2 cellular contexts compared by ENCODE assay signal in the genomic region with DNA sequence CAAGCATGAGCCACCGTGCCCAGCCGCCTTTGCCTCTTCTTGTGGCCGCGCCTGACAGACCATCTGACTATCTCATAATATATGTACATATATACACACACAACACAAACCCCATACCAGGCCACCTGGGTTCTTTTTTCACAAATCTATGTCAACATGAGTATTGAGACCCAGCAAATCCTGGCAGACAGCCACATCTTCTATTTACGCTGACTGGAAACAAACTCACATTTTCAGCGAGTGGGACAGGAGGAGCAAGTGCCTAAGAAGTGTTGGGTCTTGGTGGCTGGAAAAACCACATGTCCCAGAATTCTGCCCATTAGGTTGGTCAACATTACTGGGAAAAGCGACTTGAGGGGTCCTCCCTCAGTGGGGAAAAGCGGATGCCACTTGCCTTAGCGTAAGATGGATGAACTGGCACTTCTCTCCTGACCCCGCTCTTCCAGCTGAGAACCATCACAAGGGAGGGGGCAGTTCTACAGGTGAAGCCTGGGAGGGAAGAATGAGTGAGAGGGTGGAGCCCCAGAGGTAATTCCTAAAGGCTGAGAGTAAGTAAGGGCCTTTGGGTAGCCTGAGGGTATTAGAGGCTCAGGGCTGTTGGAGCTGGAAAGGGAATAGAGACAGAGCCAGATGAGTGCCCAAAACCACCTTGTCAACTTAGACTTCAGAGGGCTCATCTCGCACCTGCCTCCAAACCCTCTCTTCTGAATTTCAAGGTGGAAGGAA.
TF ChIP-seq lines count a peak whose summit lies in the region.

No MANE protein-coding gene starts in this region.

TF ChIP-seq in HEK293T, 16 proteins besides CTCF, POLR2A, EP300 and RAD21:
- TF ChIP-seq LEF1 (IDR thresholded peaks at IDR 0.05; ENCODE audit: borderline replicate concordance) (no peak), BHLHE40 (IDR thresholded peaks at IDR 0.05; ENCODE audit: borderline replicate concordance) (no peak), ZNF384 (IDR thresholded peaks at IDR 0.05) (no peak), ARNT (IDR thresholded peaks at IDR 0.05) (no peak), HDGF (IDR thresholded peaks at IDR 0.05; ENCODE audit: borderline replicate concordance) (no peak), FOXA1 (IDR thresholded peaks at IDR 0.05) (no peak), TARDBP (IDR thresholded peaks at IDR 0.05) (no peak), FOXK2 (IDR thresholded peaks at IDR 0.05) (no peak), FOXM1 (IDR thresholded peaks at IDR 0.05; ENCODE audit: borderline replicate concordance) (no peak), L3MBTL2 (conservative IDR thresholded peaks at IDR 0.05) (no peak), SP1 (IDR thresholded peaks at IDR 0.05) (no peak), ELF4 (IDR thresholded peaks at IDR 0.05) (no peak), NFRKB (IDR thresholded peaks at IDR 0.05) (no peak), CTBP1 (IDR thresholded peaks at IDR 0.05; ENCODE audit: borderline replicate concordance) (no peak)
- TF ChIP-seq, protein P1, sequence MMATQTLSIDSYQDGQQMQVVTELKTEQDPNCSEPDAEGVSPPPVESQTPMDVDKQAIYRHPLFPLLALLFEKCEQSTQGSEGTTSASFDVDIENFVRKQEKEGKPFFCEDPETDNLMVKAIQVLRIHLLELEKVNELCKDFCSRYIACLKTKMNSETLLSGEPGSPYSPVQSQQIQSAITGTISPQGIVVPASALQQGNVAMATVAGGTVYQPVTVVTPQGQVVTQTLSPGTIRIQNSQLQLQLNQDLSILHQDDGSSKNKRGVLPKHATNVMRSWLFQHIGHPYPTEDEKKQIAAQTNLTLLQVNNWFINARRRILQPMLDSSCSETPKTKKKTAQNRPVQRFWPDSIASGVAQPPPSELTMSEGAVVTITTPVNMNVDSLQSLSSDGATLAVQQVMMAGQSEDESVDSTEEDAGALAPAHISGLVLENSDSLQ (IDR thresholded peaks at IDR 0.05) = no peak

TF ChIP-seq in HepG2, 621 proteins besides CTCF, POLR2A, EP300 and RAD21:
- TF ChIP-seq CC2D1A (CRISPR knock-in tag; IDR thresholded peaks at IDR 0.05) (no peak), THYN1 (CRISPR knock-in tag; IDR thresholded peaks at IDR 0.05; ENCODE audit: borderline replicate concordance, low read depth) (no peak), CCDC6 (CRISPR knock-in tag; IDR thresholded peaks at IDR 0.05) (no peak), ZSCAN20 (CRISPR knock-in tag; IDR thresholded peaks at IDR 0.05; ENCODE audit: borderline replicate concordance) (no peak), SIX4 (CRISPR knock-in tag; IDR thresholded peaks at IDR 0.05) (no peak), BCL6 (CRISPR knock-in tag; IDR thresholded peaks at IDR 0.05) (no peak), HDAC6 (IDR thresholded peaks at IDR 0.05; ENCODE audit: low read depth, low read length) (no peak), ZNF562 (CRISPR knock-in tag; IDR thresholded peaks at IDR 0.05; ENCODE audit: borderline replicate concordance) (no peak), ZFP36L2 (CRISPR knock-in tag; IDR thresholded peaks at IDR 0.05) (no peak), ZFP62 (CRISPR knock-in tag; IDR thresholded peaks at IDR 0.05) (no peak), NFYC (CRISPR knock-in tag; IDR thresholded peaks at IDR 0.05) (no peak)
- TF ChIP-seq, protein P2, sequence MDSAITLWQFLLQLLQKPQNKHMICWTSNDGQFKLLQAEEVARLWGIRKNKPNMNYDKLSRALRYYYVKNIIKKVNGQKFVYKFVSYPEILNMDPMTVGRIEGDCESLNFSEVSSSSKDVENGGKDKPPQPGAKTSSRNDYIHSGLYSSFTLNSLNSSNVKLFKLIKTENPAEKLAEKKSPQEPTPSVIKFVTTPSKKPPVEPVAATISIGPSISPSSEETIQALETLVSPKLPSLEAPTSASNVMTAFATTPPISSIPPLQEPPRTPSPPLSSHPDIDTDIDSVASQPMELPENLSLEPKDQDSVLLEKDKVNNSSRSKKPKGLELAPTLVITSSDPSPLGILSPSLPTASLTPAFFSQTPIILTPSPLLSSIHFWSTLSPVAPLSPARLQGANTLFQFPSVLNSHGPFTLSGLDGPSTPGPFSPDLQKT (CRISPR knock-in tag; IDR thresholded peaks at IDR 0.05; ENCODE audit: borderline replicate concordance) = no peak
- TF ChIP-seq, protein P3, sequence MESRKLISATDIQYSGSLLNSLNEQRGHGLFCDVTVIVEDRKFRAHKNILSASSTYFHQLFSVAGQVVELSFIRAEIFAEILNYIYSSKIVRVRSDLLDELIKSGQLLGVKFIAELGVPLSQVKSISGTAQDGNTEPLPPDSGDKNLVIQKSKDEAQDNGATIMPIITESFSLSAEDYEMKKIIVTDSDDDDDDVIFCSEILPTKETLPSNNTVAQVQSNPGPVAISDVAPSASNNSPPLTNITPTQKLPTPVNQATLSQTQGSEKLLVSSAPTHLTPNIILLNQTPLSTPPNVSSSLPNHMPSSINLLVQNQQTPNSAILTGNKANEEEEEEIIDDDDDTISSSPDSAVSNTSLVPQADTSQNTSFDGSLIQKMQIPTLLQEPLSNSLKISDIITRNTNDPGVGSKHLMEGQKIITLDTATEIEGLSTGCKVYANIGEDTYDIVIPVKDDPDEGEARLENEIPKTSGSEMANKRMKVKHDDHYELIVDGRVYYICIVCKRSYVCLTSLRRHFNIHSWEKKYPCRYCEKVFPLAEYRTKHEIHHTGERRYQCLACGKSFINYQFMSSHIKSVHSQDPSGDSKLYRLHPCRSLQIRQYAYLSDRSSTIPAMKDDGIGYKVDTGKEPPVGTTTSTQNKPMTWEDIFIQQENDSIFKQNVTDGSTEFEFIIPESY (CRISPR knock-in tag; IDR thresholded peaks at IDR 0.05) = no peak
- TF ChIP-seq, protein P4, sequence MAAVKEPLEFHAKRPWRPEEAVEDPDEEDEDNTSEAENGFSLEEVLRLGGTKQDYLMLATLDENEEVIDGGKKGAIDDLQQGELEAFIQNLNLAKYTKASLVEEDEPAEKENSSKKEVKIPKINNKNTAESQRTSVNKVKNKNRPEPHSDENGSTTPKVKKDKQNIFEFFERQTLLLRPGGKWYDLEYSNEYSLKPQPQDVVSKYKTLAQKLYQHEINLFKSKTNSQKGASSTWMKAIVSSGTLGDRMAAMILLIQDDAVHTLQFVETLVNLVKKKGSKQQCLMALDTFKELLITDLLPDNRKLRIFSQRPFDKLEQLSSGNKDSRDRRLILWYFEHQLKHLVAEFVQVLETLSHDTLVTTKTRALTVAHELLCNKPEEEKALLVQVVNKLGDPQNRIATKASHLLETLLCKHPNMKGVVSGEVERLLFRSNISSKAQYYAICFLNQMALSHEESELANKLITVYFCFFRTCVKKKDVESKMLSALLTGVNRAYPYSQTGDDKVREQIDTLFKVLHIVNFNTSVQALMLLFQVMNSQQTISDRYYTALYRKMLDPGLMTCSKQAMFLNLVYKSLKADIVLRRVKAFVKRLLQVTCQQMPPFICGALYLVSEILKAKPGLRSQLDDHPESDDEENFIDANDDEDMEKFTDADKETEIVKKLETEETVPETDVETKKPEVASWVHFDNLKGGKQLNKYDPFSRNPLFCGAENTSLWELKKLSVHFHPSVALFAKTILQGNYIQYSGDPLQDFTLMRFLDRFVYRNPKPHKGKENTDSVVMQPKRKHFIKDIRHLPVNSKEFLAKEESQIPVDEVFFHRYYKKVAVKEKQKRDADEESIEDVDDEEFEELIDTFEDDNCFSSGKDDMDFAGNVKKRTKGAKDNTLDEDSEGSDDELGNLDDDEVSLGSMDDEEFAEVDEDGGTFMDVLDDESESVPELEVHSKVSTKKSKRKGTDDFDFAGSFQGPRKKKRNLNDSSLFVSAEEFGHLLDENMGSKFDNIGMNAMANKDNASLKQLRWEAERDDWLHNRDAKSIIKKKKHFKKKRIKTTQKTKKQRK (IDR thresholded peaks at IDR 0.05; ENCODE audit: low read length) = no peak
- TF ChIP-seq, protein P5, sequence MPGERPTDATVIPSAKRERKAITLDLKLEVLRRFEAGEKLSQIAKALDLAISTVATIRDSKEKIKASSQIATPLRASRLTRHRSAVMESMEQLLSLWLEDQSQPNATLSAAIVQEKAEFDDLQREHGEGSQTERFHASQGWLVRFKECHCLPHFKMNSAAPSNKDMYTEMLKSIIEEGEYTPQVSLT (CRISPR knock-in tag; IDR thresholded peaks at IDR 0.05; ENCODE audit: borderline replicate concordance, low read depth) = no peak
- TF ChIP-seq, protein P6, sequence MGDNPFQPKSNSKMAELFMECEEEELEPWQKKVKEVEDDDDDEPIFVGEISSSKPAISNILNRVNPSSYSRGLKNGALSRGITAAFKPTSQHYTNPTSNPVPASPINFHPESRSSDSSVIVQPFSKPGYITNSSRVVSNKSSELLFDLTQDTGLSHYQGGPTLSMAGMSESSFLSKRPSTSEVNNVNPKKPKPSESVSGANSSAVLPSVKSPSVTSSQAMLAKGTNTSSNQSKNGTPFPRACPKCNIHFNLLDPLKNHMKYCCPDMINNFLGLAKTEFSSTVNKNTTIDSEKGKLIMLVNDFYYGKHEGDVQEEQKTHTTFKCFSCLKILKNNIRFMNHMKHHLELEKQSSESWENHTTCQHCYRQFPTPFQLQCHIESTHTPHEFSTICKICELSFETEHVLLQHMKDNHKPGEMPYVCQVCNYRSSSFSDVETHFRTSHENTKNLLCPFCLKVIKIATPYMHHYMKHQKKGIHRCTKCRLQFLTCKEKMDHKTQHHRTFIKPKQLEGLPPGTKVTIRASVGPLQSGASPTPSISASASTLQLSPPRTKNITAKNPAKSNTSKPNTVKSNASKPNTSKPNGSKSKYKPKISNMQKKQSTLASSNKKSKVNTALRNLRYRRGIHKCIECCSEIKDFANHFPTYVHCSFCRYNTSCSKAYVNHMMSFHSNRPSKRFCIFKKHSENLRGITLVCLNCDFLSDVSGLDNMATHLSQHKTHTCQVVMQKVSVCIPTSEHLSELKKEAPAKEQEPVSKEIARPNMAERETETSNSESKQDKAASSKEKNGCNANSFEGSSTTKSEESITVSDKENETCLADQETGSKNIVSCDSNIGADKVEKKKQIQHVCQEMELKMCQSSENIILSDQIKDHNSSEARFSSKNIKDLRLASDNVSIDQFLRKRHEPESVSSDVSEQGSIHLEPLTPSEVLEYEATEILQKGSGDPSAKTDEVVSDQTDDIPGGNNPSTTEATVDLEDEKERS (CRISPR knock-in tag; IDR thresholded peaks at IDR 0.05) = no peak
